ENCODE assay signal across 21 cellular contexts in the genomic region with DNA sequence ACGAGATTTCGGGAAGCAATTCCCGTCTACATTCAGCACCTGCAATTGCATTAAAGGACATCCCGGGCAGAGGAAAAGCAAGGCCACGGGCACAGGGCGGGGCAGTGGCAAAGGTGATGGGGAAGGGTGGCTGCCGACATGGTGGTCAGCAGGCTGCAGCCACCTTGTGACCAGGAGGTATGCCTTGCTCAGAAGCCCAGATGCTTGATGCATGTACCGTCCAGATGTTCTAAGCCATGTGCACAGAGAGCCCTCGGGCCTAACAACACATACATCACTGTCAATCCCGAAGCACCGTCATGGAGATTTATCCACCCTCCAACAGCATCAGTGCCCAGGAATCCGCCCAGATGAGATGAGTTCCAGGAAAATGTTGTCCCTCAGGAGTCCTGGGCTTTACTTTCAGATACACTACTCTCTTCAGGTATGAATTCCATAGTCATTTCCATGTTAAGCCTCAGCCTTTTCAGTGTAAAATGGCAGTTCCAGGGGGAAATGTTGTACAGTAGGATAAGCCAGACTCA.
DNase-seq lines count a peak whose midpoint lies in the region; ATAC-seq and TF ChIP-seq lines count a peak whose summit lies in the region.
"Had no signal": no experiment of that assay in that cellular context is flagged by ENCODE, and none has a peak within 500 bp of the region (broad histone marks: within the 10 kb centered on the region; RNA-seq: fewer than 3 reads in every experiment).

No MANE protein-coding gene starts in this region.

- DNase-seq in DMS53 (lab: John Stamatoyannopoulos, UW) (peak; percentile 33), DMS53 treated with DMSO at 0.1 percent for 48 hours (lab: John Stamatoyannopoulos, UW; ENCODE audit: unreplicated experiment) (no peak), brain microvascular endothelial cell (no peak), transverse colon (no peak), EL (no peak), iPS-NIHi11 (ENCODE audit: low spot score) (no peak)
- DNase-seq: activated B cell treated with CpG ODN at 0.5 μM for 24 hours; activated naive CD8-positive, alpha-beta T cell treated with anti-CD3 and anti-CD28 coated beads for 36 hours; body of pancreas; cortex of kidney; left cardiac atrium; NCI-H1694; NCI-H2227 treated with DMSO at 0.1 percent for 48 hours; occipital lobe; stimulated activated naive CD4-positive, alpha-beta T cell treated with Interleukin-2 at 50 U/mL for 16 hours; thyroid gland had no signal

- H3K4me3 ChIP-seq in brain microvascular endothelial cell (ENCODE audit: low read depth, low read length) = no peak overlapping the region
- H3K4me3 ChIP-seq in mesodermal cell (ENCODE audit: extremely low read depth, insufficient read depth, low read length, poor library complexity, severe bottlenecking) = no peak overlapping the region
- no peak overlapping the region for H3K4me3 ChIP-seq in transverse colon
- H3K4me3 ChIP-seq: body of pancreas, mucosa of descending colon, SJSA1, thyroid gland had no signal

- H3K27me3 ChIP-seq in brain microvascular endothelial cell (replicated peaks) = no peaks in the 10 kb centered on the region
- H3K27me3 ChIP-seq in transverse colon = no peaks in the 10 kb centered on the region
- H3K27me3 ChIP-seq: body of pancreas, SJSA1, thyroid gland had no signal

- no peak for TF ChIP-seq EP300 in transverse colon (IDR thresholded peaks at IDR 0.05; ENCODE audit: low read depth)

- H3K36me3 ChIP-seq in brain microvascular endothelial cell (replicated peaks) (no peaks in the 10 kb centered on the region), mesodermal cell (ENCODE audit: control insufficient read depth, insufficient read depth, low read length) (no peaks in the 10 kb centered on the region), transverse colon (no peaks in the 10 kb centered on the region)
- H3K36me3 ChIP-seq: SJSA1, thyroid gland had no signal

- H3K4me1 ChIP-seq in mesodermal cell (ENCODE audit: control insufficient read depth, insufficient read depth, low read length, poor library complexity, severe bottlenecking) (peaks cover 36% of the 10 kb centered on the region), transverse colon (peaks cover 10 to 64% (median 28%) of the 10 kb centered on the region in 4 donors)
- H3K4me1 ChIP-seq: SJSA1 had no signal

- peak overlapping the region; percentile 59 for H3K27ac ChIP-seq in brain microvascular endothelial cell
- peak overlapping the region; percentile 86 for H3K27ac ChIP-seq in mesodermal cell (ENCODE audit: low read depth, low read length, severe bottlenecking)
- H3K27ac ChIP-seq in transverse colon = peak overlapping the region; percentile 54 to 78 (median 64)
- H3K27ac ChIP-seq: 22Rv1, body of pancreas, SJSA1, thyroid gland had no signal

- in situ Hi-C loops in brain microvascular endothelial cell (cut with HindIII; ENCODE audit: low pct_ligation_motif_present, low sequenced_read_pairs) (no loop called here), transverse colon (cut with MboI; ENCODE audit: low pct_ligation_motif_present in 1 of 4, low pct_unique_long_range_greater_than_20kb in 1 of 4, low sequenced_read_pairs in 3 of 4) (loop anchor here in 2 of 4 donors (10.0 to 25.0 kb wide), 3 partner anchors 198 to 730 kb away; no protein-coding TSS in a partner anchor)

- H3K9me3 ChIP-seq in mesodermal cell (ENCODE audit: control insufficient read depth, low read length) (no peaks in the 10 kb centered on the region), transverse colon (no peaks in the 10 kb centered on the region)
- H3K9me3 ChIP-seq: body of pancreas, mucosa of descending colon, SJSA1, thyroid gland had no signal

- TF ChIP-seq POLR2A in transverse colon (IDR thresholded peaks at IDR 0.05) = no peak

- WGBS in mesodermal cell (ENCODE audit: insufficient coverage in 2 of 2), 2 experiments = 92 to 96% methylated on average over 11 to 12 of the region's 12 CpGs
- WGBS in transverse colon (ENCODE audit: low coverage in 1 of 2), 2 donors = 81% methylated on average over 3 to 12 of the region's 12 CpGs

- ATAC-seq in GM18519 (IDR thresholded peaks at IDR 0.05; ENCODE audit: low FRiP score, unreplicated experiment) = no peak
- ATAC-seq: body of pancreas had no signal

- TF ChIP-seq CTCF in brain microvascular endothelial cell (IDR thresholded peaks at IDR 0.05; ENCODE audit: low read depth, low read length, missing control alignments) = no peak
- no peak for TF ChIP-seq CTCF in transverse colon (IDR thresholded peaks at IDR 0.05)

- intact Hi-C loops in transverse colon (cut with DNase I; ENCODE audit: low total_unique reads) = no loop called here
